ENCODE assay signal across 30 cellular contexts in the genomic region with DNA sequence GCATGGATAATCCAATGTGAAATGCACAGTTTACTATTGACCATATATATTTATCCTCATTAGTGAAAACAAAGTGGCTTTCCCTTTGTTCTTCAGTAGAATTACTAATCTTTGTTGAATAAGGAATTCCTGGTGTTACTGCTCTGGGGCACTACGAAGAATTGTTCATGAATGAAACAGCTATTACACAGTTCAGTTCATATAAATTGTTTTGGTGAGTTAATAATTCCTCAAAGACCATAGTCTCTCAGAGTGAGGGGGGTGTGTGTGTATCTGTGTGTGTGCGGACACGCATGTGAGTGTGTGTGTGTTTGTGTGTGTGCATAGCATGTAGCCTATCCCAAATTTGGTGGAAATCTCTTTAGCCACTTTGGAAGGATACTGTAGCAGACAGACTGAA.
"Had no signal": no experiment of that assay in that cellular context is flagged by ENCODE, and none has a peak within 500 bp of the region (broad histone marks: within the 10 kb centered on the region; RNA-seq: fewer than 3 reads in every experiment).

No MANE protein-coding gene starts in this region.

- DNase-seq: heart right ventricle; islet precursor cell; lower lobe of right lung; mammary epithelial cell; mesenchymal stem cell; naive B cell; natural killer cell; nephron progenitor cell; ovary; retina; right cardiac atrium; sigmoid colon; small intestine; spleen; stimulated activated CD4-positive, alpha-beta T cell treated with anti-CD3 and anti-CD28 coated beads, Interleukin-1b, Interleukin-23, amount 100 ng/mL, for 48 hours; stimulated activated CD4-positive, alpha-beta T cell treated with anti-CD3 and anti-CD28 coated beads, Interleukin-2, amount 100 ng/mL, for 48 hours; stimulated activated CD4-positive, alpha-beta T cell treated with anti-CD3 and anti-CD28 coated beads, Interleukin-4, amount 100 ng/mL, for 4 hours; stimulated activated CD8-positive, alpha-beta memory T cell treated with anti-CD3 and anti-CD28 coated beads, Interleukin-4, amount 100 ng/mL, for 48 hours; stimulated activated naive CD4-positive, alpha-beta T cell treated with Interleukin-2 at 50 U/mL for 16 hours; stimulated activated naive CD8-positive, alpha-beta T cell treated with anti-CD3 and anti-CD28 coated beads, Interleukin-15, amount 100 ng/mL, for 72 hours; substantia nigra; upper lobe of left lung had no signal

- H3K9ac ChIP-seq: neural progenitor cell had no signal

- H3K79me2 ChIP-seq: hepatocyte had no signal

- H3K4me1 Mint-ChIP-seq: naive B cell; natural killer cell; stimulated activated memory B cell treated with anti-CD40 and anti-IgM and Interleukin-4, amounts not matched to agents 10 μg/mL and 1 μg/mL and 100 μg/mL, for 72 hours; stimulated activated naive CD8-positive, alpha-beta T cell treated with anti-CD3 and anti-CD28 coated beads, Interleukin-15, amount 100 ng/mL, for 72 hours had no signal

- H3K4me1 ChIP-seq: heart right ventricle, lower lobe of right lung, sigmoid colon, spleen, tibial nerve, upper lobe of left lung, vagina had no signal

- H3K4me2 ChIP-seq: hepatocyte, neural progenitor cell had no signal

- ATAC-seq: heart right ventricle; left lobe of liver; lower lobe of right lung; natural killer cell; right cardiac atrium; stimulated activated memory B cell treated with anti-CD40 and anti-IgM and Interleukin-4, amounts not matched to agents 10 μg/mL and 1 μg/mL and 100 μg/mL, for 72 hours; stimulated activated naive CD8-positive, alpha-beta T cell treated with anti-CD3 and anti-CD28 coated beads, Interleukin-15, amount 100 ng/mL, for 72 hours had no signal

- H3K36me3 Mint-ChIP-seq: mesothelial cell of epicardium; naive B cell; natural killer cell; neural progenitor cell; stimulated activated memory B cell treated with anti-CD40 and anti-IgM and Interleukin-4, amounts not matched to agents 10 μg/mL and 1 μg/mL and 100 μg/mL, for 72 hours had no signal

- H3K36me3 ChIP-seq: heart right ventricle, lower lobe of right lung, neural progenitor cell, ovary, sigmoid colon, spleen, tibial nerve, upper lobe of left lung, vagina had no signal

- H3K4me3 Mint-ChIP-seq: mesothelial cell of epicardium; naive B cell; natural killer cell; nephron progenitor cell; neural progenitor cell; stimulated activated memory B cell treated with anti-CD40 and anti-IgM and Interleukin-4, amounts not matched to agents 10 μg/mL and 1 μg/mL and 100 μg/mL, for 72 hours; stimulated activated naive CD8-positive, alpha-beta T cell treated with anti-CD3 and anti-CD28 coated beads, Interleukin-15, amount 100 ng/mL, for 72 hours had no signal

- H3K27me3 ChIP-seq: heart right ventricle, hepatocyte, neural progenitor cell, ovary, sigmoid colon, spleen, tibial nerve, upper lobe of left lung, vagina had no signal

- H3K27me3 Mint-ChIP-seq: naive B cell; progenitor cell of endocrine pancreas; stimulated activated memory B cell treated with anti-CD40 and anti-IgM and Interleukin-4, amounts not matched to agents 10 μg/mL and 1 μg/mL and 100 μg/mL, for 72 hours; stimulated activated naive CD8-positive, alpha-beta T cell treated with anti-CD3 and anti-CD28 coated beads, Interleukin-15, amount 100 ng/mL, for 72 hours had no signal

- H3K27ac Mint-ChIP-seq: mesothelial cell of epicardium; natural killer cell; nephron progenitor cell; neural progenitor cell; progenitor cell of endocrine pancreas; stimulated activated memory B cell treated with anti-CD40 and anti-IgM and Interleukin-4, amounts not matched to agents 10 μg/mL and 1 μg/mL and 100 μg/mL, for 72 hours; stimulated activated naive CD8-positive, alpha-beta T cell treated with anti-CD3 and anti-CD28 coated beads, Interleukin-15, amount 100 ng/mL, for 72 hours had no signal

- H3K27ac ChIP-seq: heart right ventricle, hepatocyte, lower lobe of right lung, neural progenitor cell, ovary, sigmoid colon, spleen, tibial nerve, upper lobe of left lung, vagina had no signal

- H3K4me3 ChIP-seq: heart right ventricle, hepatocyte, lower lobe of right lung, neural progenitor cell, ovary, sigmoid colon, spleen, tibial nerve, upper lobe of left lung, vagina had no signal
